ENCODE assay signal across 15 cellular contexts in the genomic region with DNA sequence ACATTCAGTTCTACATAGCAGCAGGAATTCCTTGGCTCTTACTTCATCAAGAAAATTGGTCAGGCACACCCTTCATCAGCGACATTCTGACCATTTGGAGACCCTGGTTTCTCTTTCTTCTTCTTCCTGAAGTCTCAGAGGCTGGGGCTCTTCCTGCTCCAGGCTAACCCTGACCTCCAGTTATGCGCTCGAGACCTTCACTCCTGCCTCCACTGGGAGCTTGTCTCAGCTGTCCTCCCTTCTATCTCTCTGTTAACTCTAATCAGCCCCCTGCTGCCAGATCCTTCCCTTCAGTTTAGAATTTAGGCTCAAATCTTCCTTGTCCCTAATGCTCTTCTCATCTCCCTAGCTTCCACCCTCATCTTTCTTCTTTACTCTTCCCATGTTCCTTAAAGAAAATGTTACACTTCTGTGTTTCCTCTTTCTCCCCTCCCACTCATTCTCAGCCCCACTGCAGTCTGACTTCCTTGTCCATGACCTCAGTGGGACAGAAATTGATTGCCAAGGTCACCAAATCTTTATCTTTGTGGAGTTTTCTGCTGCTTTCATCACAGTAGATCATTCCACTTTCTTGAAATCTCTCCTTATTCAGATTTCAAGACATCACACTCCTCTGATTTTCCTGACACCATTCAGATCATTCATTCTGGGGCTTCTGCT. TPM values are rescaled to one million over a fixed set of nuclear protein-coding genes. Genes with fewer than 3 reads are reported as not detected.
A peak's percentile ranks its signal among the peaks of the same experiment; 100 is the strongest.
DNase-seq lines count a peak whose midpoint lies in the region; ATAC-seq, FAIRE-seq and TF ChIP-seq lines count a peak whose summit lies in the region.
"Had no signal": no experiment of that assay in that cellular context is flagged by ENCODE, and none has a peak within 500 bp of the region (broad histone marks: within the 10 kb centered on the region; RNA-seq: fewer than 3 reads in every experiment).

No MANE protein-coding gene starts in this region.

- TF ChIP-seq POLR2A in right lobe of liver (IDR thresholded peaks at IDR 0.05) (no peak), HepG2 (IDR thresholded peaks at IDR 0.05; ENCODE audit: insufficient read depth in 1 of 2, low read depth in 2 of 2, low read length in 2 of 2) (no peak), uterus (IDR thresholded peaks at IDR 0.05) (no peak)

- no peaks in the 10 kb centered on the region for H3K9me3 Mint-ChIP-seq in activated naive CD8-positive, alpha-beta T cell treated with anti-CD3 and anti-CD28 coated beads, Interleukin-2, amount 50 U/mL, for 24 hours
- H3K9me3 Mint-ChIP-seq: CD8-positive, alpha-beta memory T cell had no signal

- H3K27ac ChIP-seq in right lobe of liver, result peak overlapping the region; percentile 57 to 84 (median 64)
- H3K27ac ChIP-seq in HepG2 (ENCODE audit: extremely low read length, insufficient read depth, low read length), result no peak overlapping the region
- peak overlapping the region; percentile 64 to 68 for H3K27ac ChIP-seq in mucosa of rectum (ENCODE audit: low read depth in 2 of 2, low read length in 2 of 2)
- H3K27ac ChIP-seq in uterus, result peak overlapping the region; percentile 65 to 90
- H3K27ac ChIP-seq: VCaP had no signal

- POLR2A ChIA-PET in HepG2 (lab: Yijun Ruan, JAX), result no interaction called here

- H3K9ac ChIP-seq in HepG2 (ENCODE audit: insufficient read depth, low read depth, low read length) (no peak overlapping the region), mucosa of rectum (ENCODE audit: low read depth in 1 of 2, low read length in 2 of 2) (no peak overlapping the region)

- no peak for TF ChIP-seq RAD21 in HepG2 (CRISPR knock-in tag; IDR thresholded peaks at IDR 0.05)

- H3K27ac Mint-ChIP-seq in activated naive CD8-positive, alpha-beta T cell treated with anti-CD3 and anti-CD28 coated beads, Interleukin-2, amount 50 U/mL, for 24 hours, result peak overlapping the region; percentile 84
- H3K27ac Mint-ChIP-seq: progenitor cell of endocrine pancreas had no signal

- DNase-seq in right lobe of liver (no peak), HepG2 (ENCODE audit: low spot score) (no peak), uterus (no peak), ACHN (no peak), NCI-H526 treated with DMSO at 0.1 percent for 48 hours (lab: John Stamatoyannopoulos, UW) (no peak)
- no peak for DNase-seq in activated naive CD8-positive, alpha-beta T cell treated with anti-CD3 and anti-CD28 coated beads, Interleukin-2, amount 50 U/mL, for 24 hours
- DNase-seq: activated gamma-delta T cell treated with Interleukin-2 at 50 U/mL for 16 hours; CD8-positive, alpha-beta memory T cell; Kasumi-1; NCI-H2171 treated with DMSO at 0.1 percent for 48 hours had no signal

- no peaks in the 10 kb centered on the region for H3K36me3 Mint-ChIP-seq in activated naive CD8-positive, alpha-beta T cell treated with anti-CD3 and anti-CD28 coated beads, Interleukin-2, amount 50 U/mL, for 24 hours (ENCODE audit: low read depth)

- H3K9me3 ChIP-seq in right lobe of liver (no peaks in the 10 kb centered on the region), HepG2 (ENCODE audit: low read length) (no peaks in the 10 kb centered on the region), mucosa of rectum (ENCODE audit: control insufficient read depth in 2 of 2, low read length in 2 of 2) (no peaks in the 10 kb centered on the region), uterus (no peaks in the 10 kb centered on the region)

- WGBS in right lobe of liver (ENCODE audit: insufficient coverage, low coverage, low lambda C conversion rate, missing lambda C conversion rate), result 46% methylated on average over 3 of the region's 3 CpGs
- WGBS in HepG2 (ENCODE audit: low lambda C conversion rate), result 4% methylated on average over 3 of the region's 3 CpGs

- H3K4me3 ChIP-seq in right lobe of liver (no peak overlapping the region), HepG2 (replicated peaks in 1 of 3; ENCODE audit: insufficient read depth in 1 of 3, low read depth in 2 of 3, low read length in 3 of 3) (no peak overlapping the region), mucosa of rectum (ENCODE audit: low read length in 2 of 2) (peak overlapping the region in 1 of 2 donors; percentile 3), uterus (no peak overlapping the region)

- peaks cover 38% of the 10 kb centered on the region for H3K4me1 Mint-ChIP-seq in activated naive CD8-positive, alpha-beta T cell treated with anti-CD3 and anti-CD28 coated beads, Interleukin-2, amount 50 U/mL, for 24 hours

- peak overlapping the region; percentile 13 for H3K4me3 Mint-ChIP-seq in activated naive CD8-positive, alpha-beta T cell treated with anti-CD3 and anti-CD28 coated beads, Interleukin-2, amount 50 U/mL, for 24 hours

- no peak for FAIRE-seq in HepG2 (lab: Jason Lieb, UNC)

- H3K4me1 ChIP-seq in right lobe of liver, result peaks cover 0 to 7% (median 0%) of the 10 kb centered on the region in 4 donors
- no peaks in the 10 kb centered on the region for H3K4me1 ChIP-seq in HepG2 (ENCODE audit: insufficient read depth, low read length)
- peaks cover 0 to 12% of the 10 kb centered on the region in 2 donors for H3K4me1 ChIP-seq in mucosa of rectum (ENCODE audit: control insufficient read depth in 2 of 2, insufficient read depth in 2 of 2, low read length in 2 of 2)
- no peaks in the 10 kb centered on the region for H3K4me1 ChIP-seq in uterus

- H2AFZ ChIP-seq in HepG2 (ENCODE audit: low read length), result no peak overlapping the region

- ATAC-seq in right lobe of liver (peak in 1 of 4 donors; percentile 15), HepG2 (no peak), GM21576 (IDR thresholded peaks at IDR 0.05; ENCODE audit: unreplicated experiment) (no peak)
- ATAC-seq in activated naive CD8-positive, alpha-beta T cell treated with anti-CD3 and anti-CD28 coated beads, Interleukin-2, amount 50 U/mL, for 24 hours, result no peak

- CTCF ChIA-PET in HepG2 (lab: Yijun Ruan, JAX; ENCODE audit: low intra/inter-chr PET ratio, low total read pairs), result no interaction called here

- in situ Hi-C loops in HepG2 (cut with HindIII; ENCODE audit: extremely low pct_ligation_motif_present, low pct_unique_long_range_greater_than_20kb), result loop anchor here (5.0 to 10.0 kb wide), 3 partner anchors 64 to 229 kb away; no protein-coding TSS in a partner anchor
- in situ Hi-C loops in ACHN (cut with HindIII; ENCODE audit: low pct_ligation_motif_present, low pct_unique_long_range_greater_than_20kb, low sequenced_read_pairs), result no loop called here

- intact Hi-C loops in right lobe of liver (cut with DNase I) (no loop called here), HepG2 (cut with micrococcal nuclease; ENCODE audit: unreplicated experiment) (no loop called here), uterus (cut with DNase I; ENCODE audit: low total_unique reads) (no loop called here)

- H3K36me3 ChIP-seq in right lobe of liver (no peaks in the 10 kb centered on the region), HepG2 (replicated peaks in 1 of 2; ENCODE audit: control insufficient read depth in 1 of 2, insufficient read depth in 2 of 2, low read length in 2 of 2) (no peaks in the 10 kb centered on the region), mucosa of rectum (ENCODE audit: control insufficient read depth in 2 of 2, insufficient read depth in 2 of 2, low read length in 2 of 2) (no peaks in the 10 kb centered on the region), uterus (no peaks in the 10 kb centered on the region)

- BruUV-seq in HepG2 (replicated peaks; lab: Mats Ljungman, UMichigan), result no TSS peak

- TF ChIP-seq CTCF in right lobe of liver (IDR thresholded peaks at IDR 0.05), result no peak
- no peak for TF ChIP-seq CTCF in HepG2 (CRISPR knock-in tag; IDR thresholded peaks at IDR 0.05)
- no peak for TF ChIP-seq CTCF in uterus (IDR thresholded peaks at IDR 0.05)

- no peak for TF ChIP-seq EP300 in HepG2 (IDR thresholded peaks at IDR 0.05; ENCODE audit: low read depth in 2 of 2, low read length in 2 of 2)
- TF ChIP-seq EP300 in HepG2 (CRISPR knock-in tag; IDR thresholded peaks at IDR 0.05; ENCODE audit: borderline replicate concordance), result no peak

- H3K27me3 Mint-ChIP-seq in activated naive CD8-positive, alpha-beta T cell treated with anti-CD3 and anti-CD28 coated beads, Interleukin-2, amount 50 U/mL, for 24 hours, result no peaks in the 10 kb centered on the region

- peaks cover 0 to 2% of the 10 kb centered on the region in 2 donors for H3K27me3 ChIP-seq in right lobe of liver
- H3K27me3 ChIP-seq in HepG2 (ENCODE audit: control insufficient read depth in 1 of 2, insufficient read depth in 2 of 2, low read length in 2 of 2), result peaks cover 1 to 56% of the 10 kb centered on the region in 2 experiments; a peak in 3 of 5 replicates
- peaks cover 5 to 7% of the 10 kb centered on the region in 2 donors for H3K27me3 ChIP-seq in mucosa of rectum (ENCODE audit: control insufficient read depth in 2 of 2, insufficient read depth in 2 of 2, low read length in 2 of 2)
- no peaks in the 10 kb centered on the region for H3K27me3 ChIP-seq in uterus

- H3K4me2 ChIP-seq in HepG2 (ENCODE audit: low read depth, low read length), result no peak overlapping the region

- no peaks in the 10 kb centered on the region for H3K79me2 ChIP-seq in HepG2 (ENCODE audit: insufficient read depth, low read length)

- H4K20me1 ChIP-seq in HepG2 (ENCODE audit: insufficient read depth, low read length), result no peaks in the 10 kb centered on the region

RNA-seq across cellular contexts. Expression of gene HLA-DOA, which starts 8.4 kb away (rescaled TPM):
- total RNA-seq in right lobe of liver (1 to 10 TPM in 5 of 6 experiments, under 1 TPM in 1; 0.37 to 3.3 (median 1.2) TPM), HepG2 (2016; rRNA removed; fragmentation: Illumina TruSeq; extraction: Trizol) (0.07 and 0.09 TPM in 2 replicates), uterus (10 to 100 TPM in 3 of 4 donors, 1 to 10 TPM in 1; 8.2 to 34.1 (median 18.4) TPM)
- not detected in 2 replicates for total RNA-seq in HepG2 (2016; cell fraction: cytosol; rRNA removed; fragmentation: Illumina TruSeq; extraction: Trizol; ENCODE audit: low read depth)
- 0.04 TPM in 1 of 2 replicates, not detected in the other for total RNA-seq in HepG2 (2016; cell fraction: insoluble cytoplasmic fraction; rRNA removed; fragmentation: Illumina TruSeq; extraction: Trizol)
- 0.06 TPM in 1 of 2 replicates, not detected in the other for total RNA-seq in HepG2 (2016; cell fraction: membrane; rRNA removed; fragmentation: Illumina TruSeq; extraction: Trizol)
- total RNA-seq in HepG2 (2016; cell fraction: nucleus; rRNA removed; fragmentation: Illumina TruSeq; extraction: Trizol), result 0.09 TPM in 1 of 2 replicates, not detected in the other
- polyA plus RNA-seq in HepG2 (2011; rRNA removed), result 0.03 TPM in 1 of 2 replicates, not detected in the other
- polyA plus RNA-seq in HepG2 (2011; cell fraction: cytosol; rRNA removed), result 0.04 TPM in 1 of 2 replicates, not detected in the other
- polyA plus RNA-seq in HepG2 (2011; cell fraction: nucleus; rRNA removed), result not detected in 2 replicates
- not detected in 2 replicates for polyA plus RNA-seq in HepG2 (2012)
- polyA plus RNA-seq in HepG2 (2016; cell fraction: cytosol; fragmentation: Illumina TruSeq; extraction: Trizol; ENCODE audit: low read depth), result not detected in 2 replicates
- 0.07 TPM in 1 of 2 replicates, not detected in the other for polyA plus RNA-seq in HepG2 (2016; cell fraction: insoluble cytoplasmic fraction; fragmentation: Illumina TruSeq; extraction: Trizol; ENCODE audit: low read depth)
- not detected in 2 replicates for polyA plus RNA-seq in HepG2 (2016; cell fraction: membrane; fragmentation: Illumina TruSeq; extraction: Trizol; ENCODE audit: low read depth)
- 0.63 TPM in 1 of 2 replicates, not detected in the other for polyA plus RNA-seq in HepG2 (2016; cell fraction: nucleus; fragmentation: Illumina TruSeq; extraction: Trizol; ENCODE audit: insufficient read depth, low read depth)
- 0.30 TPM in 1 of 2 replicates, not detected in the other for polyA minus RNA-seq in HepG2 (2011; rRNA and poly(A)+ RNA removed; ENCODE audit: low replicate concordance)
- not detected in 2 replicates for polyA minus RNA-seq in HepG2 (2011; cell fraction: cytosol; rRNA and poly(A)+ RNA removed)
- polyA minus RNA-seq in HepG2 (2011; cell fraction: nucleus; rRNA and poly(A)+ RNA removed), result not detected in 2 replicates
- total RNA-seq: dermis microvascular lymphatic vessel endothelial cell had no signal

RNA-seq across cellular contexts. Expression of gene BRD2, which starts 49.4 kb away (rescaled TPM):
- total RNA-seq in right lobe of liver, result 100 to 1,000 TPM in 1 of 6 experiments, 10 to 100 TPM in 5; 66.3 to 111 (median 73.7) TPM
- total RNA-seq in HepG2 (2016; rRNA removed; fragmentation: Illumina TruSeq; extraction: Trizol), result 71.5 and 143 TPM in 2 replicates
- 57.3 and 65.0 TPM in 2 replicates for total RNA-seq in HepG2 (2016; cell fraction: cytosol; rRNA removed; fragmentation: Illumina TruSeq; extraction: Trizol; ENCODE audit: low read depth)
- total RNA-seq in HepG2 (2016; cell fraction: insoluble cytoplasmic fraction; rRNA removed; fragmentation: Illumina TruSeq; extraction: Trizol), result 67.2 and 139 TPM in 2 replicates
- total RNA-seq in HepG2 (2016; cell fraction: membrane; rRNA removed; fragmentation: Illumina TruSeq; extraction: Trizol), result 98.6 and 98.8 TPM in 2 replicates
- 221 and 247 TPM in 2 replicates for total RNA-seq in HepG2 (2016; cell fraction: nucleus; rRNA removed; fragmentation: Illumina TruSeq; extraction: Trizol)
- polyA plus RNA-seq in HepG2 (2011; rRNA removed), result 194 and 202 TPM in 2 replicates
- polyA plus RNA-seq in HepG2 (2011; cell fraction: cytosol; rRNA removed), result 75.6 and 93.5 TPM in 2 replicates
- 401 and 432 TPM in 2 replicates for polyA plus RNA-seq in HepG2 (2011; cell fraction: nucleus; rRNA removed)
- polyA plus RNA-seq in HepG2 (2012), result 149 and 160 TPM in 2 replicates
- 30.1 and 33.2 TPM in 2 replicates for polyA plus RNA-seq in HepG2 (2016; cell fraction: cytosol; fragmentation: Illumina TruSeq; extraction: Trizol; ENCODE audit: low read depth)
- polyA plus RNA-seq in HepG2 (2016; cell fraction: insoluble cytoplasmic fraction; fragmentation: Illumina TruSeq; extraction: Trizol; ENCODE audit: low read depth), result 94.6 and 114 TPM in 2 replicates
- 58.5 and 64.6 TPM in 2 replicates for polyA plus RNA-seq in HepG2 (2016; cell fraction: membrane; fragmentation: Illumina TruSeq; extraction: Trizol; ENCODE audit: low read depth)
- polyA plus RNA-seq in HepG2 (2016; cell fraction: nucleus; fragmentation: Illumina TruSeq; extraction: Trizol; ENCODE audit: insufficient read depth, low read depth), result 653 and 682 TPM in 2 replicates
- 126 and 157 TPM in 2 replicates for polyA minus RNA-seq in HepG2 (2011; rRNA and poly(A)+ RNA removed; ENCODE audit: low replicate concordance)
- polyA minus RNA-seq in HepG2 (2011; cell fraction: cytosol; rRNA and poly(A)+ RNA removed), result 43.6 and 49.2 TPM in 2 replicates
- 223 and 377 TPM in 2 replicates for polyA minus RNA-seq in HepG2 (2011; cell fraction: nucleus; rRNA and poly(A)+ RNA removed)
- 100 to 1,000 TPM in 2 of 4 donors, 10 to 100 TPM in 2; 42.5 to 202 (median 120) TPM for total RNA-seq in uterus

RNA-seq across cellular contexts. Expression of gene HLA-DPA1, which starts 55.6 kb away (rescaled TPM):
- total RNA-seq in right lobe of liver, result 10 to 100 TPM; 10.0 to 74.8 (median 26.3) TPM
- not detected in 2 replicates for total RNA-seq in HepG2 (2016; rRNA removed; fragmentation: Illumina TruSeq; extraction: Trizol)
- not detected in 2 replicates for total RNA-seq in HepG2 (2016; cell fraction: cytosol; rRNA removed; fragmentation: Illumina TruSeq; extraction: Trizol; ENCODE audit: low read depth)
- total RNA-seq in HepG2 (2016; cell fraction: insoluble cytoplasmic fraction; rRNA removed; fragmentation: Illumina TruSeq; extraction: Trizol), result not detected in 2 replicates
- total RNA-seq in HepG2 (2016; cell fraction: membrane; rRNA removed; fragmentation: Illumina TruSeq; extraction: Trizol), result not detected in 2 replicates
- total RNA-seq in HepG2 (2016; cell fraction: nucleus; rRNA removed; fragmentation: Illumina TruSeq; extraction: Trizol), result not detected in 2 replicates
- polyA plus RNA-seq in HepG2 (2011; rRNA removed), result not detected in 2 replicates
- 0.05 and 0.18 TPM in 2 replicates for polyA plus RNA-seq in HepG2 (2011; cell fraction: cytosol; rRNA removed)
- polyA plus RNA-seq in HepG2 (2011; cell fraction: nucleus; rRNA removed), result not detected in 2 replicates
- polyA plus RNA-seq in HepG2 (2012), result not detected in 2 replicates
- not detected in 2 replicates for polyA plus RNA-seq in HepG2 (2016; cell fraction: cytosol; fragmentation: Illumina TruSeq; extraction: Trizol; ENCODE audit: low read depth)
- not detected in 2 replicates for polyA plus RNA-seq in HepG2 (2016; cell fraction: insoluble cytoplasmic fraction; fragmentation: Illumina TruSeq; extraction: Trizol; ENCODE audit: low read depth)
- polyA plus RNA-seq in HepG2 (2016; cell fraction: membrane; fragmentation: Illumina TruSeq; extraction: Trizol; ENCODE audit: low read depth), result not detected in 2 replicates
- not detected in 2 replicates for polyA plus RNA-seq in HepG2 (2016; cell fraction: nucleus; fragmentation: Illumina TruSeq; extraction: Trizol; ENCODE audit: insufficient read depth, low read depth)
- 0.77 TPM in 1 of 2 replicates, not detected in the other for polyA minus RNA-seq in HepG2 (2011; rRNA and poly(A)+ RNA removed; ENCODE audit: low replicate concordance)
- polyA minus RNA-seq in HepG2 (2011; cell fraction: cytosol; rRNA and poly(A)+ RNA removed), result not detected in 2 replicates
- polyA minus RNA-seq in HepG2 (2011; cell fraction: nucleus; rRNA and poly(A)+ RNA removed), result not detected in 2 replicates
- total RNA-seq in uterus, result 100 to 1,000 TPM in 2 of 4 donors, 10 to 100 TPM in 2; 48.0 to 187 (median 135) TPM

RNA-seq across cellular contexts. Expression of gene HLA-DPB1, which starts 58.0 kb away (rescaled TPM):
- total RNA-seq in right lobe of liver (10 to 100 TPM in 5 of 6 experiments, 1 to 10 TPM in 1; 8.6 to 66.7 (median 23.0) TPM), HepG2 (2016; rRNA removed; fragmentation: Illumina TruSeq; extraction: Trizol) (not detected in 2 replicates), uterus (100 to 1,000 TPM in 1 of 4 donors, 10 to 100 TPM in 3; 19.8 to 108 (median 43.6) TPM)
- not detected in 2 replicates for total RNA-seq in HepG2 (2016; cell fraction: cytosol; rRNA removed; fragmentation: Illumina TruSeq; extraction: Trizol; ENCODE audit: low read depth)
- not detected in 2 replicates for total RNA-seq in HepG2 (2016; cell fraction: insoluble cytoplasmic fraction; rRNA removed; fragmentation: Illumina TruSeq; extraction: Trizol)
- total RNA-seq in HepG2 (2016; cell fraction: membrane; rRNA removed; fragmentation: Illumina TruSeq; extraction: Trizol), result not detected in 2 replicates
- not detected in 2 replicates for total RNA-seq in HepG2 (2016; cell fraction: nucleus; rRNA removed; fragmentation: Illumina TruSeq; extraction: Trizol)
- not detected in 2 replicates for polyA plus RNA-seq in HepG2 (2011; rRNA removed)
- 0.09 TPM in 1 of 2 replicates, not detected in the other for polyA plus RNA-seq in HepG2 (2011; cell fraction: cytosol; rRNA removed)
- polyA plus RNA-seq in HepG2 (2011; cell fraction: nucleus; rRNA removed), result 0.21 and 0.23 TPM in 2 replicates
- not detected in 2 replicates for polyA plus RNA-seq in HepG2 (2012)
- not detected in 2 replicates for polyA plus RNA-seq in HepG2 (2016; cell fraction: cytosol; fragmentation: Illumina TruSeq; extraction: Trizol; ENCODE audit: low read depth)
- polyA plus RNA-seq in HepG2 (2016; cell fraction: insoluble cytoplasmic fraction; fragmentation: Illumina TruSeq; extraction: Trizol; ENCODE audit: low read depth), result not detected in 2 replicates
- not detected in 2 replicates for polyA plus RNA-seq in HepG2 (2016; cell fraction: membrane; fragmentation: Illumina TruSeq; extraction: Trizol; ENCODE audit: low read depth)
- not detected in 2 replicates for polyA plus RNA-seq in HepG2 (2016; cell fraction: nucleus; fragmentation: Illumina TruSeq; extraction: Trizol; ENCODE audit: insufficient read depth, low read depth)
- 0.63 TPM in 1 of 2 replicates, not detected in the other for polyA minus RNA-seq in HepG2 (2011; rRNA and poly(A)+ RNA removed; ENCODE audit: low replicate concordance)
- polyA minus RNA-seq in HepG2 (2011; cell fraction: cytosol; rRNA and poly(A)+ RNA removed), result not detected in 2 replicates
- not detected in 2 replicates for polyA minus RNA-seq in HepG2 (2011; cell fraction: nucleus; rRNA and poly(A)+ RNA removed)

Comparison
In these comparisons a context has a peak if more than half of its experiments do, and no peak if none do; other contexts are left out.
1. RNA of gene HLA-DPA1, which starts 55.6 kb away (total RNA-seq): 48.0 to 187 TPM in uterus and 10.0 to 74.8 TPM in right lobe of liver; not detected in HepG2; every median in the first group is over 10 times any median in the second.